In the genomic region with DNA sequence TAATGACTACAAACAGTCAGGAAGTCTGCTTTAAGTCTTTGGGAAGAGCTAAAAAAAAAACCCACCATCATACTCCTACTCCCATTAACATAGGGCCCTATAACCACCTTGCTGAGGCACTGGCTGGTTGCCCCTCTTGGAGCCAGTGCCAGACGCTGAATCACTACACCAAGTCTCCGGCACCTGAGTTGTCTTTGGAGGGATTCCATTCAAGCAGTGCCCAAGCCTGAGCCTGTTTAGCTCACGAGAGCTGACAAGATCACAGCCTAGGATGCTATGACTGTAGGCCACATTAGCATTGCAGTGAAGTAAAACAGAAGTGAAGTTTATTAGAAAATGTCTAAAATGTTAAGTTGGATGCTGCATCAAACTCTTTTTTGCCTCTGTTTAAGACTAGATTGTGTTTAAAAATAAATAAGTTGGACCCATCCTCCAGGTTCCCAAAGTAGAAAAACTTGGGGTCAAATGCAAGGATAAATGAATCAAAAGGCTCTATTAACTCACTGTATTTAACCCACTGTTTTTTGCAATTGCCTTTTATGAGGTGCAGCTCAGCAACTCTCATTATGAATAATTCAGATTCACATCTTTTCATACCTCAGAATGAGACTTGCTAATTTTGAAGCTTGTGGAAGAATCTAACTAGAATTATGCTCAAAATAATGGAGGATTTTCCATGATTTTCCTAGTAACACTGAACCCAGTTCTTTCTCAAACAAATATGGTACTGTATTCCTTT, we compare ENCODE assay signal across 21 cellular contexts.
A peak's percentile ranks its signal among the peaks of the same experiment; 100 is the strongest.
DNase-seq lines count a peak whose midpoint lies in the region; ATAC-seq, FAIRE-seq and TF ChIP-seq lines count a peak whose summit lies in the region.
"Had no signal": no experiment of that assay in that cellular context is flagged by ENCODE, and none has a peak within 500 bp of the region (broad histone marks: within the 10 kb centered on the region; RNA-seq: fewer than 3 reads in every experiment).

No MANE protein-coding gene starts in this region.

- H3K4me1 Mint-ChIP-seq in CD4-positive, alpha-beta memory T cell = peaks cover 74 to 90% (median 85%) of the 10 kb centered on the region in 4 donors
- peaks cover 88% of the 10 kb centered on the region in 2 donors for H3K4me1 Mint-ChIP-seq in natural killer cell

- H3K27ac ChIP-seq in CD4-positive, alpha-beta memory T cell (ENCODE audit: low read depth, low read length) = no peak overlapping the region
- no peak overlapping the region for H3K27ac ChIP-seq in small intestine (ENCODE audit: low read depth in 1 of 2, low read length in 1 of 2)
- H3K27ac ChIP-seq: HL-60, ovary, spleen, tibial nerve had no signal

- POLR2A ChIA-PET in CD4-positive, alpha-beta memory T cell (lab: Charles Lee; ENCODE audit: partially characterized antibody) = no interaction called here

- H3K4me3 ChIP-seq in CD4-positive, alpha-beta memory T cell (ENCODE audit: low read length in 2 of 2) = no peak overlapping the region
- no peak overlapping the region for H3K4me3 ChIP-seq in small intestine (ENCODE audit: low read depth in 1 of 2, low read length in 2 of 2)
- H3K4me3 ChIP-seq: mucosa of descending colon, ovary, spleen, tibial nerve had no signal

- H3K36me3 ChIP-seq in CD4-positive, alpha-beta memory T cell (ENCODE audit: insufficient read depth, low read length) = peaks cover 8% of the 10 kb centered on the region
- peaks cover 0 to 2% of the 10 kb centered on the region in 2 donors for H3K36me3 ChIP-seq in small intestine (ENCODE audit: control insufficient read depth in 2 of 2, insufficient read depth in 2 of 2, low read length in 2 of 2)
- H3K36me3 ChIP-seq: ovary, tibial nerve had no signal

- no peaks in the 10 kb centered on the region for H3K9me3 ChIP-seq in CD4-positive, alpha-beta memory T cell (ENCODE audit: control insufficient read depth in 1 of 2, low read length in 2 of 2)
- H3K9me3 ChIP-seq in small intestine (ENCODE audit: control insufficient read depth, low read depth) = no peaks in the 10 kb centered on the region
- H3K9me3 ChIP-seq: mucosa of descending colon, ovary, spleen, tibial nerve had no signal

- no peaks in the 10 kb centered on the region for H3K27me3 ChIP-seq in CD4-positive, alpha-beta memory T cell (ENCODE audit: insufficient read depth, low read length)
- no peaks in the 10 kb centered on the region for H3K27me3 ChIP-seq in small intestine (ENCODE audit: control insufficient read depth in 2 of 2, insufficient read depth in 2 of 2, low read length in 2 of 2)
- H3K27me3 ChIP-seq: ovary, spleen, tibial nerve had no signal

- no peaks in the 10 kb centered on the region for H3K27me3 Mint-ChIP-seq in CD4-positive, alpha-beta memory T cell
- H3K27me3 Mint-ChIP-seq in natural killer cell (ENCODE audit: low read depth in 2 of 2) = no peaks in the 10 kb centered on the region

- no peak for FAIRE-seq in HTR-8/SVneo (lab: Jason Lieb, UNC)
- no peak for FAIRE-seq in small intestine (lab: Jason Lieb, UNC)
- FAIRE-seq: endometrium, RCC 7860 had no signal

- H3K27ac Mint-ChIP-seq in CD4-positive, alpha-beta memory T cell = peak overlapping the region; percentile 3 to 57 (median 41)
- H3K27ac Mint-ChIP-seq in natural killer cell = peak overlapping the region; percentile 60 to 87
- H3K27ac Mint-ChIP-seq: activated T-helper 2 cell treated with anti-CD3 and anti-CD28 coated beads, Interferon-gamma antibody, Interleukin-2, Interleukin-4, amounts not matched to agents 10 μg/mL and 5 μg/mL and 100 μg/mL, durations not matched to agents 14 hours and 24 hours and 36 hours had no signal

- no peak for ATAC-seq in natural killer cell
- ATAC-seq: mucosa of descending colon had no signal

- CTCF ChIA-PET in CD4-positive, alpha-beta memory T cell (lab: Charles Lee; ENCODE audit: partially characterized antibody) = interaction anchor here (0.6 to 1.6 kb wide), 4 partner anchors 9 to 333 kb away, joined by 3 read pairs; no protein-coding TSS in a partner anchor

- H3K9me3 Mint-ChIP-seq in CD4-positive, alpha-beta memory T cell = no peaks in the 10 kb centered on the region
- H3K9me3 Mint-ChIP-seq in natural killer cell = no peaks in the 10 kb centered on the region
- H3K9me3 Mint-ChIP-seq: activated T-helper 2 cell treated with anti-CD3 and anti-CD28 coated beads, Interferon-gamma antibody, Interleukin-2, Interleukin-4, amounts not matched to agents 10 μg/mL and 5 μg/mL and 100 μg/mL, durations not matched to agents 14 hours and 24 hours and 36 hours had no signal

- no peak for TF ChIP-seq CTCF in natural killer cell (IDR thresholded peaks at IDR 0.05)

- intact Hi-C loops in CD4-positive, alpha-beta memory T cell (cut with micrococcal nuclease) = no loop called here
- intact Hi-C loops in natural killer cell (cut with micrococcal nuclease) = no loop called here

- DNase-seq in CD4-positive, alpha-beta memory T cell = no peak
- DNase-seq in Daoy (ENCODE audit: low read depth) (peak; percentile 54), astrocyte of the hippocampus (ENCODE audit: low read depth, low spot score) (peak; percentile 69), natural killer cell (no peak), HTR-8/SVneo (ENCODE audit: insufficient read length, low spot score) (no peak), small intestine (no peak)
- no peak for DNase-seq in activated effector memory CD4-positive, alpha-beta T cell treated with anti-CD3 and anti-CD28 coated beads, Interleukin-2, amount 50 U/mL, for 16 hours
- DNase-seq: C1 segment of cervical spinal cord, caudate nucleus, Kasumi-1, mucosa of descending colon, NCI-H1930, NCI-H69, ovary, spleen, T-helper 1 cell had no signal

- H3K36me3 Mint-ChIP-seq in CD4-positive, alpha-beta memory T cell = peaks cover 44 to 67% of the 10 kb centered on the region in 2 donors
- no peaks in the 10 kb centered on the region for H3K36me3 Mint-ChIP-seq in natural killer cell

- peak overlapping the region in 5 of 8 donors; percentile 2 to 33 (median 5) for H3K4me3 Mint-ChIP-seq in CD4-positive, alpha-beta memory T cell
- no peak overlapping the region for H3K4me3 Mint-ChIP-seq in natural killer cell

- WGBS in small intestine, 3 donors = 90 to 97% (median 92%) methylated on average over 3 of the region's 3 CpGs

- peaks cover 96% of the 10 kb centered on the region for H3K4me1 ChIP-seq in CD4-positive, alpha-beta memory T cell (ENCODE audit: insufficient read depth, low read length)
- H3K4me1 ChIP-seq in small intestine (ENCODE audit: control insufficient read depth in 2 of 2, insufficient read depth in 1 of 2, low read depth in 1 of 2, low read length in 1 of 2) = peaks cover 4 to 16% of the 10 kb centered on the region in 2 donors

Comparison
In these comparisons a context has a peak if more than half of its experiments do, and no peak if none do; other contexts are left out.
1. DNase-seq: peak in Daoy (single experiment) and astrocyte of the hippocampus (single experiment); none in CD4-positive, alpha-beta memory T cell (0 of 5), natural killer cell (single experiment), HTR-8/SVneo (single experiment), activated effector memory CD4-positive, alpha-beta T cell treated with anti-CD3 and anti-CD28 coated beads, Interleukin-2, amount 50 U/mL, for 16 hours (single experiment) and small intestine (single experiment).